8 cellular contexts compared by ENCODE assay signal in genomic region chr1:148057384-148057783, GRCh38.
DNase-seq lines count a peak whose midpoint lies in the region; ATAC-seq, FAIRE-seq and TF ChIP-seq lines count a peak whose summit lies in the region.
"Not testable (repeated sequence)": the region's sequence is repeated elsewhere in the genome, so short reads cannot be mapped to it uniquely, and the experiment has no call there.

No MANE protein-coding gene starts in this region.

- TF ChIP-seq CTCF in CD14-positive monocyte (IDR thresholded peaks at IDR 0.05); NB4 (IDR thresholded peaks at IDR 0.05; ENCODE audit: low read depth, low read length); astrocyte (IDR thresholded peaks at IDR 0.05; ENCODE audit: insufficient read depth, low read depth, low read length); lower lobe of right lung (IDR thresholded peaks at IDR 0.05); upper lobe of left lung (IDR thresholded peaks at IDR 0.05): not testable (repeated sequence)

- H3K27me3 Mint-ChIP-seq in CD14-positive monocyte (ENCODE audit: low read depth in 3 of 3), result peaks cover 8 to 25% (median 15%) of the 10 kb centered on the region in 3 donors
- H3K27me3 Mint-ChIP-seq in astrocyte (ENCODE audit: low read depth, unreplicated experiment), result not testable (repeated sequence)

- FAIRE-seq in astrocyte (lab: Jason Lieb, UNC), result not testable (repeated sequence)

- DNase-seq in CD14-positive monocyte (ENCODE audit: low spot score) (peak; percentile 76), H4 (ENCODE audit: low spot score) (peak; percentile 76), NB4 (ENCODE audit: low read depth) (peak; percentile 23), SIG-M5 treated with dmso at 0.1 percent for 504 hours (lab: John Stamatoyannopoulos, UW; ENCODE audit: unreplicated experiment) (peak; percentile 44), astrocyte (ENCODE audit: low read depth) (peak; percentile 61), fibroblast of peridontal ligament (ENCODE audit: extremely low read depth) (peak; percentile 0), lower lobe of right lung (peak; percentile 40), upper lobe of left lung (peak in 1 of 2 donors; percentile 24)

- not testable (repeated sequence) for H2AFZ ChIP-seq in astrocyte (ENCODE audit: low read depth, low read length)

- 57 to 58% methylated on average over 4 to 5 of the region's 5 CpGs for WGBS in upper lobe of left lung, 2 donors

- not testable (repeated sequence) for H3K27ac Mint-ChIP-seq in CD14-positive monocyte; astrocyte (ENCODE audit: unreplicated experiment)

- H3K4me2 ChIP-seq in astrocyte (ENCODE audit: low read length), result not testable (repeated sequence)

- H3K9me3 Mint-ChIP-seq in CD14-positive monocyte; astrocyte (ENCODE audit: unreplicated experiment): not testable (repeated sequence)

- H3K4me3 ChIP-seq in NB4 (ENCODE audit: low read depth, low read length); astrocyte (ENCODE audit: insufficient read depth, low read depth, low read length); lower lobe of right lung; upper lobe of left lung: not testable (repeated sequence)

- TF ChIP-seq POLR2A in NB4 (IDR thresholded peaks at IDR 0.05; ENCODE audit: extremely low read depth, insufficient read length); upper lobe of left lung (IDR thresholded peaks at IDR 0.05): not testable (repeated sequence)

- ATAC-seq in lower lobe of right lung (peak; percentile 64 to 77), upper lobe of left lung (ENCODE audit: low FRiP score in 2 of 2) (peak; percentile 47 to 76)

- H3K9me3 ChIP-seq in astrocyte (ENCODE audit: insufficient read depth, low read depth, low read length); lower lobe of right lung; upper lobe of left lung: not testable (repeated sequence)

- H4K20me1 ChIP-seq in astrocyte (ENCODE audit: insufficient read depth, low read length), result not testable (repeated sequence)

- intact Hi-C loops in CD14-positive monocyte (cut with micrococcal nuclease); lower lobe of right lung (cut with DNase I): not testable (repeated sequence)

- not testable (repeated sequence) for H3K36me3 ChIP-seq in astrocyte (ENCODE audit: insufficient read depth, low read length); lower lobe of right lung; upper lobe of left lung

- H3K4me1 ChIP-seq in astrocyte (ENCODE audit: insufficient read depth, low read length); lower lobe of right lung; upper lobe of left lung: not testable (repeated sequence)

- not testable (repeated sequence) for TF ChIP-seq EP300 in upper lobe of left lung (IDR thresholded peaks at IDR 0.05)

- not testable (repeated sequence) for H3K4me3 Mint-ChIP-seq in CD14-positive monocyte; astrocyte (ENCODE audit: unreplicated experiment)

- not testable (repeated sequence) for H3K27me3 ChIP-seq in astrocyte (ENCODE audit: insufficient read depth, low read length); lower lobe of right lung (ENCODE audit: low read depth); upper lobe of left lung

- not testable (repeated sequence) for H3K4me1 Mint-ChIP-seq in CD14-positive monocyte; astrocyte (ENCODE audit: low read depth, unreplicated experiment)

- not testable (repeated sequence) for H3K36me3 Mint-ChIP-seq in CD14-positive monocyte; astrocyte (ENCODE audit: low read depth, unreplicated experiment)

- H3K9ac ChIP-seq in astrocyte (ENCODE audit: low read length), result not testable (repeated sequence)

- not testable (repeated sequence) for H3K79me2 ChIP-seq in astrocyte (ENCODE audit: insufficient read depth, low read length)

- H3K27ac ChIP-seq in astrocyte (ENCODE audit: low read depth, low read length); lower lobe of right lung; upper lobe of left lung: not testable (repeated sequence)
